Comparison of ENCODE assay signal across 11 cellular contexts in the genomic region with DNA sequence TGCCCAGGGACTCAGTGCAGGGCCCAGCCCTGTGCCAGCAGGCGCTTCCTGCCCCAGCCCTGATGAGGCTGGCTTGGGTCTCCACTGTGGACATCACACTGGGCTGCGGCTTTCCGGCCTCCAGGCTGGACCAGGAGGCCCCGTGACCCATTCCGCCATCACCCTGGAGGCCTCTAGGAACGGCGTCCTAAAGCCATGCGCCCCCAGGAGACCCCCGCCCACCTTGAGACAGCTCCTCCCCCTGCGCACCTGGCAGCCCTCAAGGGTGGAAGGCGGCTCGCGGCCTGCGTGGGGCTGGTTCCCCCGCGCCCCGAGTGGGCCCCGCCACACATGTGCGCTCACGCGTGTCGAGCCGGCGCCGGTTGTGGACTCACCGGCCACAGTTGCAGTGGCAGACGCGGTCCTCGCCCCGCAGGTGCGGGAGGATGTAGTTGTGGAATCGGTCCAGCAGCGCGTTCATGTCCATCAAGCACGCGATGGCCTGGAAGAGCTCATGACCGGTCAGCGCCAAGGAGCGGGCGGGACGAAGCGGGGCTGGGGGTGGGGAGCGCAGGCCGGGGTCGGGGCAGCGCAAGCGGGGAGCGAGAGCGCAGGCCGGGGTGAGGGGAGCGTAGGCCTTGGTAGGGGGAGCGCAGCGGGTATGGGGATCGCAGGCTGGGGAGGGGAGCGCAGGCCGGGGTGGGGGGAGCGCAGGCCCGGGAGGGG. TPM values are rescaled to one million over a fixed set of nuclear protein-coding genes. Genes with fewer than 3 reads are reported as not detected.
A peak's percentile ranks its signal among the peaks of the same experiment; 100 is the strongest.
DNase-seq lines count a peak whose midpoint lies in the region; TF ChIP-seq lines count a peak whose summit lies in the region.
"Had no signal": no experiment of that assay in that cellular context is flagged by ENCODE, and none has a peak within 500 bp of the region (broad histone marks: within the 10 kb centered on the region; RNA-seq: fewer than 3 reads in every experiment).

No MANE protein-coding gene starts in this region.

- H2AFZ ChIP-seq in neural progenitor cell (replicated peaks) = no peak overlapping the region

- H3K4me3 Mint-ChIP-seq in neural progenitor cell = peak overlapping the region; percentile 86

- H3K9ac ChIP-seq in neural progenitor cell = no peak overlapping the region

- no peaks in the 10 kb centered on the region for H3K27me3 ChIP-seq in esophagus (ENCODE audit: control insufficient read depth in 1 of 2, insufficient read depth in 2 of 2, low read length in 2 of 2)
- H3K27me3 ChIP-seq in neural progenitor cell = no peaks in the 10 kb centered on the region

- WGBS in esophagus, 2 donors = 16 to 25% methylated on average over 56 to 58 of the region's 58 CpGs

- TF ChIP-seq RAD21 in Ishikawa (IDR thresholded peaks at IDR 0.05; ENCODE audit: low read depth) = no peak

- H3K9me3 ChIP-seq in esophagus (ENCODE audit: control insufficient read depth in 2 of 2, insufficient read depth in 1 of 2, low read depth in 1 of 2, low read length in 1 of 2) (no peaks in the 10 kb centered on the region), neural progenitor cell (ENCODE audit: low read depth) (no peaks in the 10 kb centered on the region)

- no peak for TF ChIP-seq CTCF in AG09309 (IDR thresholded peaks at IDR 0.05; ENCODE audit: control insufficient read depth, insufficient read depth, low read depth, low read length, missing control alignments)
- no peak for TF ChIP-seq CTCF in neural progenitor cell (IDR thresholded peaks at IDR 0.05)

- H3F3A ChIP-seq in neural progenitor cell (ENCODE audit: low read depth) = peaks cover 25% of the 10 kb centered on the region

- peaks cover 0 to 7% of the 10 kb centered on the region in 2 donors for H3K4me1 ChIP-seq in esophagus (ENCODE audit: control insufficient read depth in 2 of 2, insufficient read depth in 2 of 2, low read length in 1 of 2)
- H3K4me1 ChIP-seq in neural progenitor cell = peaks cover 5% of the 10 kb centered on the region

- H3K4me3 ChIP-seq in AG09309 (ENCODE audit: control insufficient read depth, low read depth, low read length) (peak overlapping the region; percentile 47), esophagus (ENCODE audit: low read depth in 1 of 2, low read length in 2 of 2) (peak overlapping the region; percentile 32 to 41), neural progenitor cell (peak overlapping the region; percentile 59)

- peaks cover 11% of the 10 kb centered on the region for H3K36me3 Mint-ChIP-seq in neural progenitor cell

- peaks cover 0 to 49% of the 10 kb centered on the region in 2 donors for H3K36me3 ChIP-seq in esophagus (ENCODE audit: control insufficient read depth in 2 of 2, insufficient read depth in 2 of 2, low read length in 1 of 2)
- H3K36me3 ChIP-seq in neural progenitor cell = no peaks in the 10 kb centered on the region

- no peak overlapping the region for H3K27ac Mint-ChIP-seq in neural progenitor cell

- peaks cover 2% of the 10 kb centered on the region for H3K27me3 Mint-ChIP-seq in neural progenitor cell (ENCODE audit: insufficient read depth, low read depth)

- peaks cover 38% of the 10 kb centered on the region for H4K20me1 ChIP-seq in neural progenitor cell (ENCODE audit: low read depth)

- no peaks in the 10 kb centered on the region for H3K9me3 Mint-ChIP-seq in neural progenitor cell

- H3K79me2 ChIP-seq in neural progenitor cell (ENCODE audit: low read depth) = peaks cover 5% of the 10 kb centered on the region

- no peak for DNase-seq in AG09309 (ENCODE audit: low read depth)
- peak; percentile 80 for DNase-seq in neural progenitor cell (ENCODE audit: low spot score)
- no peak for DNase-seq in NCI-H345 (lab: John Stamatoyannopoulos, UW)
- no peak for DNase-seq in activated CD4-positive, alpha-beta T cell treated with anti-CD3 and anti-CD28 coated beads, Interleukin-2, amount 50 U/mL, for 1 hour
- no peak for DNase-seq in stimulated activated CD4-positive, alpha-beta T cell treated with anti-CD3 and anti-CD28 coated beads, Interleukin-15, amount 100 ng/mL, for 24 hours
- DNase-seq in NCI-H187 treated with DMSO at 0.1 percent for 48 hours (lab: John Stamatoyannopoulos, UW) = no peak
- DNase-seq: activated CD4-positive, alpha-beta T cell treated with anti-CD3 and anti-CD28 coated beads for 48 hours; KG1 had no signal

- peak overlapping the region; percentile 94 for H3K4me2 ChIP-seq in neural progenitor cell

- peaks cover 11% of the 10 kb centered on the region for H3K4me1 Mint-ChIP-seq in neural progenitor cell

- TF ChIP-seq EP300 in Ishikawa (IDR thresholded peaks at IDR 0.05; ENCODE audit: borderline replicate concordance) = no peak

- H3K27ac ChIP-seq in esophagus (ENCODE audit: low read depth in 2 of 2, low read length in 1 of 2) (no peak overlapping the region), neural progenitor cell (no peak overlapping the region)

TF ChIP-seq in Ishikawa, 13 proteins besides CTCF, POLR2A, EP300 and RAD21:
- TF ChIP-seq ZBTB7A (IDR thresholded peaks at IDR 0.05; ENCODE audit: low read depth) (0 out of 2 replicates have a peak, but pooled peaks have one; percentile 54), TAF1 (IDR thresholded peaks at IDR 0.05; ENCODE audit: low read depth) (no peak)
TF ChIP-seq in Ishikawa: peak in this region for 1.

RNA-seq across cellular contexts. Expression of a gene that starts 1.0 kb away (rescaled TPM):
- polyA plus RNA-seq in esophagus = 1 to 10 TPM; 2.1 to 3.1 TPM
- 8.0 and 13.3 TPM in 2 replicates for total RNA-seq in neural progenitor cell (ENCODE audit: low replicate concordance)
- total RNA-seq: myocyte had no signal

RNA-seq across cellular contexts. Expression of a gene that starts 27.5 kb away (rescaled TPM):
- polyA plus RNA-seq in esophagus = 10 to 100 TPM; 25.4 to 26.1 TPM
- total RNA-seq in neural progenitor cell (ENCODE audit: low replicate concordance) = 7.8 and 25.1 TPM in 2 replicates

RNA-seq across cellular contexts. Expression of a gene that starts 35.2 kb away (rescaled TPM):
- 10 to 100 TPM; 67.7 to 91.4 TPM for polyA plus RNA-seq in esophagus
- 82.5 and 94.1 TPM in 2 replicates for total RNA-seq in neural progenitor cell (ENCODE audit: low replicate concordance)
